In the genomic region with DNA sequence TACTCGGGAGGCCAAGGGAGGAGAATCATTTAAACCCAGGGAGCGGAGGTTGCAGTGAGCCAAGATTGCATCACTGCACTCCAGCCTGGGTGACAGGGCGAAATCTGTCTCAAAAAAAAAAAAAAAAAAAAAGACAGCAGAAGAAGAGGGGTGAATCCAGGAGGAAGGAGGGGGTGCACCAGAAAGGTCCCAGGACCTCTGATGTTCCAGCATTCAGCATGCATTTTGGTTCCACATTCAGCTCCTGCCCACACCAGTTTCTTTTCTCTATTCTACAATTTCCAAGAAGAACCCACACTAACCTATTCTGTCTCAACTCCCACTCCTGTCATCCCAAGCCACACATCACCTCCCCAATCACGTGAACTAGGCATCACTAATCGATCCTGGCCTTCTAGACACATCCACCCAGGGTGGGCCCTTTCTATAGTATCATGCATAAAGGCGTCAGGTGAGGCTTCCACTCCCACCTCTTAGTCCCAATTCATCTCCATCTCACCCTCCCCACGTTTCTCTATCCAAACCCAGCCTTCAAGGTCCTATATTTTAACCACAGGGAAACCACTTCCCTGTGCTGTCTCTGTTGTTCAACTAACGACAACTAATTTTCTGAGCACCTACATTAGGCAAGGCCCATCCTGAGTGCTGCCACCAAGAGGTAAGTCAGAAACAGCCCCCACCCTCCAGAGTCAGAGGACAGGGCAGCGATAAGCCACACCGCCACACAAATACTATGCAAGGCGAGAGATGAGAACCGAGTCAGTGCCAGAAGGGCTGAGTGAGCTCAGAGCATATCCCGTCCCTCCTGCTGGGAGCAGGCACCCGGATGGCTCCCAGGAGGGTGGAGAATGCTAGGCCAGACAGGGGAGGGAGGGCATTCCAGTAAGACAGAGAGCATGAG, we compare ENCODE assay signal across 1 cellular context.
TF ChIP-seq lines count a peak whose summit lies in the region.

No MANE protein-coding gene starts in this region.

TF ChIP-seq in SK-N-SH, 30 proteins besides CTCF, POLR2A, EP300 and RAD21 (continued from another document):
- TF ChIP-seq POLR2AphosphoS5 (IDR thresholded peaks at IDR 0.05; ENCODE audit: low read depth, low read length) (no peak), RFX5 (IDR thresholded peaks at IDR 0.05; ENCODE audit: low read length) (no peak), FOXJ3 (CRISPR knock-in tag; IDR thresholded peaks at IDR 0.05) (no peak), TCF12 (IDR thresholded peaks at IDR 0.05) (no peak), RXRA (IDR thresholded peaks at IDR 0.05; ENCODE audit: borderline replicate concordance, low read depth) (no peak), RCOR1 (IDR thresholded peaks at IDR 0.05; ENCODE audit: low read length) (no peak), YY1 (IDR thresholded peaks at IDR 0.05; ENCODE audit: low read depth) (no peak)
